In genomic region chr1:232600430-232601258, GRCh38 we compare ENCODE assay signal across 11 cellular contexts. TPM values are rescaled to one million over a fixed set of nuclear protein-coding genes. Genes with fewer than 3 reads are reported as not detected.
A peak's percentile ranks its signal among the peaks of the same experiment; 100 is the strongest.
DNase-seq lines count a peak whose midpoint lies in the region; ATAC-seq and TF ChIP-seq lines count a peak whose summit lies in the region.
"Had no signal": no experiment of that assay in that cellular context is flagged by ENCODE, and none has a peak within 500 bp of the region (broad histone marks: within the 10 kb centered on the region; RNA-seq: fewer than 3 reads in every experiment).

No MANE protein-coding gene starts in this region.

- intact Hi-C loops in CD14-positive monocyte (cut with micrococcal nuclease) = loop anchor here in 1 of 2 donors (10.0 kb wide), 1 partner anchor 514 kb away; no protein-coding TSS in a partner anchor
- intact Hi-C loops in heart right ventricle (cut with DNase I) = no loop called here

- peak overlapping the region in 6 of 10 donors; percentile 17 to 57 (median 33) for H3K27ac ChIP-seq in heart right ventricle

- H3K27me3 ChIP-seq in heart right ventricle = no peaks in the 10 kb centered on the region

- H3K27me3 Mint-ChIP-seq in CD14-positive monocyte (ENCODE audit: low read depth in 3 of 3) = peaks cover 0 to 1% (median 1%) of the 10 kb centered on the region in 3 donors

- ATAC-seq in GM19467 (IDR thresholded peaks at IDR 0.05; ENCODE audit: unreplicated experiment) (peak; percentile 29), heart right ventricle (peak in 6 of 8 donors; percentile 24 to 69 (median 51))

- H3K9me3 Mint-ChIP-seq in CD14-positive monocyte = peaks cover 0 to 10% (median 8%) of the 10 kb centered on the region in 7 donors
- H3K9me3 Mint-ChIP-seq: memory B cell had no signal

- H3K4me3 ChIP-seq in heart right ventricle (no peak overlapping the region), foreskin fibroblast (ENCODE audit: low read depth in 1 of 2, low read length in 2 of 2) (no peak overlapping the region)

- DNase-seq in CD14-positive monocyte (ENCODE audit: low spot score) = no peak
- peak; percentile 57 for DNase-seq in NCI-H2029 treated with DMSO at 0.1 percent for 48 hours (lab: John Stamatoyannopoulos, UW)
- DNase-seq in heart right ventricle = no peak
- DNase-seq in KG1 (lab: John Stamatoyannopoulos, UW) = no peak
- no peak for DNase-seq in germinal center (ENCODE audit: low spot score)
- DNase-seq in foreskin fibroblast = no peak
- DNase-seq in pons (ENCODE audit: low spot score) = no peak
- DNase-seq: NCI-H526; stimulated activated CD4-positive, alpha-beta T cell treated with anti-CD3 and anti-CD28 coated beads, Interleukin-1b, Interleukin-23, amount 100 ng/mL, for 48 hours had no signal

- H3K27ac Mint-ChIP-seq in CD14-positive monocyte = peak overlapping the region in 6 of 7 donors; percentile 7 to 76 (median 68)
- H3K27ac Mint-ChIP-seq: memory B cell had no signal

- H3K36me3 ChIP-seq in heart right ventricle = peaks cover 0 to 14% (median 0%) of the 10 kb centered on the region in 9 donors

- H3K9me3 ChIP-seq in heart right ventricle = no peaks in the 10 kb centered on the region

- TF ChIP-seq CTCF in CD14-positive monocyte (IDR thresholded peaks at IDR 0.05) = no peak
- no peak for TF ChIP-seq CTCF in heart right ventricle (IDR thresholded peaks at IDR 0.05)
- no peak for TF ChIP-seq CTCF in foreskin fibroblast (IDR thresholded peaks at IDR 0.05; ENCODE audit: low read depth, low read length)

- peaks cover 6 to 58% (median 50%) of the 10 kb centered on the region in 9 donors for H3K4me1 ChIP-seq in heart right ventricle

- peaks cover 44% of the 10 kb centered on the region for H3K4me1 Mint-ChIP-seq in CD14-positive monocyte

- peaks cover 2 to 4% of the 10 kb centered on the region in 2 donors for H3K36me3 Mint-ChIP-seq in CD14-positive monocyte
- H3K36me3 Mint-ChIP-seq: memory B cell had no signal

- WGBS in heart right ventricle, 2 donors = 54 to 59% methylated on average over 6 of the region's 6 CpGs

- H3K4me3 Mint-ChIP-seq in CD14-positive monocyte = peak overlapping the region in 1 of 2 donors; percentile 7
- H3K4me3 Mint-ChIP-seq: memory B cell had no signal

RNA-seq across cellular contexts. Expression of gene SIPA1L2, which starts 29.3 kb away (rescaled TPM):
- polyA plus RNA-seq in CD14-positive monocyte = 1 to 10 TPM in 1 of 2 donors, under 1 TPM in 1; 0.64 to 1.3 TPM
- total RNA-seq in heart right ventricle = 100 to 1,000 TPM in 5 of 10 donors, 10 to 100 TPM in 5; 64.9 to 141 (median 101) TPM
- 10 to 100 TPM; 20.3 to 39.3 TPM for polyA plus RNA-seq in heart right ventricle

Comparison
In these comparisons a context has a peak if more than half of its experiments do, and no peak if none do; other contexts are left out.
1. RNA of gene SIPA1L2, which starts 29.3 kb away (polyA plus RNA-seq): 20.3 to 39.3 TPM in heart right ventricle; 0.64 to 1.3 TPM in CD14-positive monocyte; every median in the first group is over 4 times any median in the second.